In genomic region chr18:24130494-24130893, GRCh38 we compare ENCODE assay signal across 20 cellular contexts. TPM values are rescaled to one million over a fixed set of nuclear protein-coding genes. Genes with fewer than 3 reads are reported as not detected.
DNase-seq lines count a peak whose midpoint lies in the region; ATAC-seq and TF ChIP-seq lines count a peak whose summit lies in the region.
"Had no signal": no experiment of that assay in that cellular context is flagged by ENCODE, and none has a peak within 500 bp of the region (broad histone marks: within the 10 kb centered on the region; RNA-seq: fewer than 3 reads in every experiment).

No MANE protein-coding gene starts in this region.

- no peaks in the 10 kb centered on the region for H3F3A ChIP-seq in MM.1S (ENCODE audit: insufficient read depth, low read length)

- intact Hi-C loops in lower lobe of right lung (cut with DNase I), result no loop called here
- intact Hi-C loops in thyroid gland (cut with DNase I), result no loop called here

- H3K79me2 ChIP-seq in MM.1S (ENCODE audit: low read length), result no peaks in the 10 kb centered on the region

- no peak overlapping the region for H3K27ac Mint-ChIP-seq in CD4-positive, CD25-positive, alpha-beta regulatory T cell
- H3K27ac Mint-ChIP-seq: IgD-negative memory B cell had no signal

- peak overlapping the region; percentile 23 for H3K27ac ChIP-seq in CD4-positive, CD25-positive, alpha-beta regulatory T cell (ENCODE audit: insufficient read depth, low read length, poor library complexity, severe bottlenecking)
- H3K27ac ChIP-seq in lower lobe of right lung (no peak overlapping the region), thyroid gland (no peak overlapping the region), MM.1S (ENCODE audit: low read length) (no peak overlapping the region)
- H3K27ac ChIP-seq: Peyer's patch had no signal

- no peaks in the 10 kb centered on the region for H4K20me1 ChIP-seq in MM.1S (ENCODE audit: insufficient read depth, low read length)

- H3K9ac ChIP-seq in MM.1S (ENCODE audit: low read length), result no peak overlapping the region

- no peak overlapping the region for H3K4me2 ChIP-seq in MM.1S (ENCODE audit: low read depth, low read length)

- no peak for TF ChIP-seq CTCF in lower lobe of right lung (IDR thresholded peaks at IDR 0.05)
- TF ChIP-seq CTCF in thyroid gland (IDR thresholded peaks at IDR 0.05), result no peak
- no peak for TF ChIP-seq CTCF in MM.1S (IDR thresholded peaks at IDR 0.05; ENCODE audit: low read length)

- H3K27me3 Mint-ChIP-seq in CD4-positive, CD25-positive, alpha-beta regulatory T cell, result no peaks in the 10 kb centered on the region
- H3K27me3 Mint-ChIP-seq: CD8-positive, alpha-beta memory T cell; IgD-negative memory B cell had no signal

- no peaks in the 10 kb centered on the region for H3K9me2 ChIP-seq in MM.1S (replicated peaks; ENCODE audit: insufficient read depth, low read length)

- H3K4me1 Mint-ChIP-seq in CD4-positive, CD25-positive, alpha-beta regulatory T cell, result peaks cover 2 to 6% (median 4%) of the 10 kb centered on the region in 4 donors
- H3K4me1 Mint-ChIP-seq: IgD-negative memory B cell had no signal

- no peak for DNase-seq in CD4-positive, CD25-positive, alpha-beta regulatory T cell
- peak in 2 of 3 experiments; percentile 22 to 80 for DNase-seq in NCI-H1417 (lab: John Stamatoyannopoulos, UW)
- DNase-seq in amniotic epithelial cell (ENCODE audit: low read depth), result peak; percentile 63
- DNase-seq in lower lobe of right lung, result no peak
- no peak for DNase-seq in MV-4-11 (lab: John Stamatoyannopoulos, UW)
- DNase-seq in thyroid gland, result no peak
- DNase-seq in MM.1S, result no peak
- DNase-seq: AML-193; C1 segment of cervical spinal cord; CD8-positive, alpha-beta memory T cell; DMS53; GDM1; NCI-H146; NCI-H2029; NCI-H2171 treated with DMSO at 0.1 percent for 48 hours; NCI-H446; Peyer's patch had no signal

- H3K36me3 Mint-ChIP-seq in CD4-positive, CD25-positive, alpha-beta regulatory T cell, result peaks cover 44% of the 10 kb centered on the region

- H3K27me3 ChIP-seq in CD4-positive, CD25-positive, alpha-beta regulatory T cell (ENCODE audit: control insufficient read depth, insufficient read depth, low read length), result no peaks in the 10 kb centered on the region
- H3K27me3 ChIP-seq in lower lobe of right lung (ENCODE audit: low read depth) (no peaks in the 10 kb centered on the region), thyroid gland (no peaks in the 10 kb centered on the region), MM.1S (replicated peaks; ENCODE audit: insufficient read depth, low read length) (no peaks in the 10 kb centered on the region)
- H3K27me3 ChIP-seq: Peyer's patch had no signal

- H3K36me3 ChIP-seq in CD4-positive, CD25-positive, alpha-beta regulatory T cell (ENCODE audit: control insufficient read depth, insufficient read depth, low read length), result peaks cover 89% of the 10 kb centered on the region
- H3K36me3 ChIP-seq in lower lobe of right lung (peaks cover 56% of the 10 kb centered on the region), thyroid gland (no peaks in the 10 kb centered on the region), MM.1S (replicated peaks; ENCODE audit: insufficient read depth, low read length) (no peaks in the 10 kb centered on the region)

- no peak for TF ChIP-seq POLR2A in thyroid gland (IDR thresholded peaks at IDR 0.05)

- no peak overlapping the region for H3K4me3 ChIP-seq in CD4-positive, CD25-positive, alpha-beta regulatory T cell (ENCODE audit: low read depth, low read length)
- H3K4me3 ChIP-seq in lower lobe of right lung, result no peak overlapping the region
- no peak overlapping the region for H3K4me3 ChIP-seq in thyroid gland (replicated peaks in 1 of 3)
- no peak overlapping the region for H3K4me3 ChIP-seq in MM.1S (ENCODE audit: low read length)
- H3K4me3 ChIP-seq: Peyer's patch had no signal

- no peaks in the 10 kb centered on the region for H3K9me3 Mint-ChIP-seq in CD4-positive, CD25-positive, alpha-beta regulatory T cell
- H3K9me3 Mint-ChIP-seq: CD8-positive, alpha-beta memory T cell; IgD-negative memory B cell had no signal

- no peak overlapping the region for H2AFZ ChIP-seq in MM.1S (ENCODE audit: low read length)

- ATAC-seq in CD4-positive, CD25-positive, alpha-beta regulatory T cell (ENCODE audit: low read depth in 2 of 2), result no peak
- peak; percentile 39 to 44 for ATAC-seq in lower lobe of right lung
- ATAC-seq in HG02852 (IDR thresholded peaks at IDR 0.05; ENCODE audit: unreplicated experiment), result no peak
- ATAC-seq: SK-N-SH treated with all-trans-retinoic acid at 6 μM for 48 hours had no signal

- H3K9me3 ChIP-seq in CD4-positive, CD25-positive, alpha-beta regulatory T cell (ENCODE audit: control insufficient read depth in 2 of 2, low read length in 2 of 2), result no peaks in the 10 kb centered on the region
- H3K9me3 ChIP-seq in lower lobe of right lung (no peaks in the 10 kb centered on the region), thyroid gland (no peaks in the 10 kb centered on the region), MM.1S (replicated peaks; ENCODE audit: insufficient read depth, low read length) (no peaks in the 10 kb centered on the region)
- H3K9me3 ChIP-seq: Peyer's patch had no signal

- no peaks in the 10 kb centered on the region for H3K4me1 ChIP-seq in CD4-positive, CD25-positive, alpha-beta regulatory T cell (ENCODE audit: control insufficient read depth, insufficient read depth, low read length, poor library complexity, severe bottlenecking)
- peaks cover 19% of the 10 kb centered on the region for H3K4me1 ChIP-seq in lower lobe of right lung
- peaks cover 0 to 6% of the 10 kb centered on the region in 2 donors for H3K4me1 ChIP-seq in thyroid gland
- no peaks in the 10 kb centered on the region for H3K4me1 ChIP-seq in MM.1S (ENCODE audit: low read length)
- H3K4me1 ChIP-seq: Peyer's patch had no signal

- no peak overlapping the region for H3K4me3 Mint-ChIP-seq in CD4-positive, CD25-positive, alpha-beta regulatory T cell
- H3K4me3 Mint-ChIP-seq: CD8-positive, alpha-beta memory T cell; IgD-negative memory B cell had no signal

- 92 to 94% methylated on average over 2 of the region's 2 CpGs for WGBS in thyroid gland, 2 donors

RNA-seq across cellular contexts. Expression of gene CABYR, which starts 8.4 kb away (rescaled TPM):
- 1.2 TPM for total RNA-seq in CD4-positive, CD25-positive, alpha-beta regulatory T cell
- under 1 TPM in 2 of 4 donors, not detected in 2; 0.19 to 0.56 TPM for polyA plus RNA-seq in CD4-positive, CD25-positive, alpha-beta regulatory T cell
- total RNA-seq in lower lobe of right lung (1.2 TPM), thyroid gland (1 to 10 TPM in 2 of 4 donors, not detected in 2; 3.7 to 4.4 TPM)

Comparison
In these comparisons a context has a peak if more than half of its experiments do, and no peak if none do; other contexts are left out.
1. ATAC-seq: peak in lower lobe of right lung (2 of 2); none in CD4-positive, CD25-positive, alpha-beta regulatory T cell (0 of 2) and HG02852 (single experiment).
2. DNase-seq: peak in NCI-H1417 (2 of 3) and amniotic epithelial cell (single experiment); none in CD4-positive, CD25-positive, alpha-beta regulatory T cell (0 of 3), lower lobe of right lung (single experiment), MV-4-11 (single experiment), thyroid gland (0 of 2) and MM.1S (single experiment).